Comparison of ENCODE assay signal across 8 cellular contexts in the genomic region with DNA sequence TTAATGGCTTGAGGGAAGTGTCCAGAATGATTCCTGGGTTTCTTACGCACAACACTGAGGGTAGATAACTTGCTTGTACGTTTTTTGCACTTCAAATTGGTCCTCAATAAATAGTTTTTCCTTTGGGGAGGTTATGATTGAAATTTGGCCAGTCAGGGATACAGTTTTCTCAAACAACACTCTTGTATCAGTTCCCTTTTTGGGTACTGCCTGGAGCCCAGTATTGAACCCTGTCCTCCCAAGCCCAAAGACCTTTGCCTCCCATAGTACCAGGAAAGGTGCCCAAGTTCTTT. TPM values are rescaled to one million over a fixed set of nuclear protein-coding genes. Genes with fewer than 3 reads are reported as not detected.
DNase-seq lines count a peak whose midpoint lies in the region; TF ChIP-seq lines count a peak whose summit lies in the region.

No MANE protein-coding gene starts in this region.

- H3K27ac ChIP-seq in mesenchymal stem cell (ENCODE audit: low read length, poor library complexity, severe bottlenecking) (peak overlapping the region; percentile 78), urinary bladder (ENCODE audit: low read depth) (peak overlapping the region; percentile 95)

- TF ChIP-seq CTCF in brain (conservative IDR thresholded peaks at IDR 0.05): no peak

- 50% methylated on average over 2 of the region's 2 CpGs for WGBS in mesenchymal stem cell
- WGBS in urinary bladder: 51% methylated on average over 2 of the region's 2 CpGs

- H3K4me2 ChIP-seq in mesenchymal stem cell (ENCODE audit: low read length, poor library complexity, severe bottlenecking): peak overlapping the region; percentile 88

- no peaks in the 10 kb centered on the region for H3K36me3 Mint-ChIP-seq in activated naive CD4-positive, alpha-beta T cell treated with anti-CD3 and anti-CD28 coated beads, Interleukin-2, amount 50 U/mL, for 24 hours
- H3K36me3 Mint-ChIP-seq in brain: peaks cover 16% of the 10 kb centered on the region

- H3K18ac ChIP-seq in mesenchymal stem cell (ENCODE audit: low read depth in 1 of 2, low read length in 2 of 2): peak overlapping the region in 1 of 2 experiments; percentile 41

- H4K91ac ChIP-seq in mesenchymal stem cell (ENCODE audit: low read length): no peak overlapping the region

- peak overlapping the region; percentile 34 to 93 for H3K4me3 ChIP-seq in mesenchymal stem cell (ENCODE audit: insufficient read depth in 1 of 2, low read depth in 1 of 2, low read length in 2 of 2)
- peak overlapping the region; percentile 73 for H3K4me3 ChIP-seq in urinary bladder (ENCODE audit: low read depth, low read length)

- no peaks in the 10 kb centered on the region for H3K9me3 ChIP-seq in mesenchymal stem cell (ENCODE audit: control insufficient read depth, low read length)

- no peak overlapping the region for H2BK12ac ChIP-seq in mesenchymal stem cell (ENCODE audit: low read length in 2 of 2)

- DNase-seq in activated naive CD4-positive, alpha-beta T cell treated with anti-CD3 and anti-CD28 coated beads, Interleukin-2, amount 50 U/mL, for 16 hours: no peak
- DNase-seq in mesenchymal stem cell (no peak), LoVo (ENCODE audit: low spot score) (no peak)
- DNase-seq in activated CD8-positive, alpha-beta memory T cell treated with anti-CD3 and anti-CD28 coated beads, Interleukin-2, amount 50 U/mL, for 48 hours: no peak
- no peak for DNase-seq in activated CD4-positive, CD25-positive, alpha-beta regulatory T cell (lab: John Stamatoyannopoulos, UW)

- peaks cover 26% of the 10 kb centered on the region for H3K4me1 Mint-ChIP-seq in activated naive CD4-positive, alpha-beta T cell treated with anti-CD3 and anti-CD28 coated beads, Interleukin-2, amount 50 U/mL, for 24 hours
- peaks cover 41% of the 10 kb centered on the region for H3K4me1 Mint-ChIP-seq in brain

- H3K4me3 Mint-ChIP-seq in activated naive CD4-positive, alpha-beta T cell treated with anti-CD3 and anti-CD28 coated beads, Interleukin-2, amount 50 U/mL, for 24 hours: peak overlapping the region; percentile 94
- H3K4me3 Mint-ChIP-seq in brain: peak overlapping the region; percentile 87 to 99 (median 97)

- no peaks in the 10 kb centered on the region for H3K27me3 ChIP-seq in mesenchymal stem cell (ENCODE audit: control insufficient read depth in 1 of 2, insufficient read depth in 1 of 2, low read length in 2 of 2)

- peak overlapping the region in 1 of 2 experiments; percentile 74 for H3K4ac ChIP-seq in mesenchymal stem cell (ENCODE audit: low read depth in 1 of 2, low read length in 2 of 2)

- H3K4me1 ChIP-seq in mesenchymal stem cell (ENCODE audit: control insufficient read depth, insufficient read depth, low read depth, low read length): peaks cover 7% of the 10 kb centered on the region
- H3K4me1 ChIP-seq in urinary bladder (ENCODE audit: insufficient read depth): no peaks in the 10 kb centered on the region

- H2BK5ac ChIP-seq in mesenchymal stem cell (ENCODE audit: low read depth, low read length, poor library complexity, severe bottlenecking): no peak overlapping the region

- no peak overlapping the region for H3K23ac ChIP-seq in mesenchymal stem cell (ENCODE audit: low read length in 2 of 2)

- no peak overlapping the region for H2BK120ac ChIP-seq in mesenchymal stem cell (ENCODE audit: low read depth, low read length)

- H3K14ac ChIP-seq in mesenchymal stem cell (ENCODE audit: low read length in 2 of 2): no peak overlapping the region

- H3K36me3 ChIP-seq in mesenchymal stem cell (ENCODE audit: control insufficient read depth in 1 of 2, insufficient read depth in 2 of 2, low read depth in 1 of 2, low read length in 2 of 2) (peaks cover 0 to 3% of the 10 kb centered on the region in 2 experiments), urinary bladder (ENCODE audit: insufficient read depth) (no peaks in the 10 kb centered on the region)

- peak overlapping the region; percentile 87 for H4K8ac ChIP-seq in mesenchymal stem cell (ENCODE audit: low read length)

- peak overlapping the region; percentile 62 for H2BK15ac ChIP-seq in mesenchymal stem cell (ENCODE audit: low read depth, poor library complexity, severe bottlenecking)

- H3K9me3 Mint-ChIP-seq in activated naive CD4-positive, alpha-beta T cell treated with anti-CD3 and anti-CD28 coated beads, Interleukin-2, amount 50 U/mL, for 24 hours: no peaks in the 10 kb centered on the region
- H3K9me3 Mint-ChIP-seq in brain: no peaks in the 10 kb centered on the region

- no peaks in the 10 kb centered on the region for H3K27me3 Mint-ChIP-seq in activated naive CD4-positive, alpha-beta T cell treated with anti-CD3 and anti-CD28 coated beads, Interleukin-2, amount 50 U/mL, for 24 hours
- H3K27me3 Mint-ChIP-seq in brain: peaks cover 13% of the 10 kb centered on the region

- H2AFZ ChIP-seq in mesenchymal stem cell (ENCODE audit: low read depth, low read length): peak overlapping the region; percentile 98

- no peaks in the 10 kb centered on the region for H3K79me1 ChIP-seq in mesenchymal stem cell (replicated peaks; ENCODE audit: low read length, poor library complexity, severe bottlenecking)

- H3K9ac ChIP-seq in mesenchymal stem cell (ENCODE audit: low read length): peak overlapping the region; percentile 95

- peak overlapping the region; percentile 27 for H2AK5ac ChIP-seq in mesenchymal stem cell (ENCODE audit: low read length, severe bottlenecking)

- peak overlapping the region; percentile 97 for H3K27ac Mint-ChIP-seq in activated naive CD4-positive, alpha-beta T cell treated with anti-CD3 and anti-CD28 coated beads, Interleukin-2, amount 50 U/mL, for 24 hours
- H3K27ac Mint-ChIP-seq in brain: peak overlapping the region; percentile 90 to 99 (median 98)

RNA-seq across cellular contexts. Expression of a gene that starts 0.4 kb away (rescaled TPM):
- polyA plus RNA-seq in brain (ENCODE audit: insufficient read depth, low read depth, low replicate concordance): 43.9 TPM
- 21.5 TPM for polyA plus RNA-seq in mesenchymal stem cell (2013, experiment 1 of 2)
- 20.8 TPM for polyA plus RNA-seq in mesenchymal stem cell (2013, experiment 2 of 2)
- total RNA-seq in urinary bladder: 20.2 TPM
- 20.2 TPM for polyA plus RNA-seq in urinary bladder

RNA-seq across cellular contexts. Expression of a gene that starts 40.3 kb away (rescaled TPM):
- 17.1 TPM for polyA plus RNA-seq in brain (ENCODE audit: insufficient read depth, low read depth, low replicate concordance)
- polyA plus RNA-seq in mesenchymal stem cell (2013, experiment 1 of 2): 7.1 TPM
- 6.7 TPM for polyA plus RNA-seq in mesenchymal stem cell (2013, experiment 2 of 2)
- total RNA-seq in urinary bladder: 12.5 TPM
- polyA plus RNA-seq in urinary bladder: 13.6 TPM
